ENCODE assay signal across 15 cellular contexts in genomic region chr7:97187067-97187466, GRCh38.
A peak's percentile ranks its signal among the peaks of the same experiment; 100 is the strongest.
DNase-seq lines count a peak whose midpoint lies in the region; ATAC-seq and TF ChIP-seq lines count a peak whose summit lies in the region.
"Had no signal": no experiment of that assay in that cellular context is flagged by ENCODE, and none has a peak within 500 bp of the region (broad histone marks: within the 10 kb centered on the region; RNA-seq: fewer than 3 reads in every experiment).

No MANE protein-coding gene starts in this region.

- no peak for TF ChIP-seq POLR2A in gastrocnemius medialis (IDR thresholded peaks at IDR 0.05)

- TF ChIP-seq CTCF in AG04449 (IDR thresholded peaks at IDR 0.05; ENCODE audit: insufficient read depth, low read length, missing control alignments) (no peak), fibroblast of pulmonary artery (IDR thresholded peaks at IDR 0.05; ENCODE audit: low read length, missing control alignments) (no peak), gastrocnemius medialis (IDR thresholded peaks at IDR 0.05 in 4 of 5, conservative IDR thresholded peaks at IDR 0.05 in 1 of 5) (no peak)

- no peaks in the 10 kb centered on the region for H3F3A ChIP-seq in GM23248 (ENCODE audit: insufficient read depth)

- H3K27ac ChIP-seq in GM23248 (no peak overlapping the region), gastrocnemius medialis (no peak overlapping the region)
- H3K27ac ChIP-seq: BLaER1 treated with 17β-estradiol and CSF1 and Interleukin-3, amounts not matched to agents 10 nM and 100 nM; psoas muscle had no signal

- H3K27me3 ChIP-seq in GM23248 (replicated peaks; ENCODE audit: insufficient read depth) (no peaks in the 10 kb centered on the region), gastrocnemius medialis (no peaks in the 10 kb centered on the region)
- H3K27me3 ChIP-seq: BLaER1 treated with 17β-estradiol and CSF1 and Interleukin-3, amounts not matched to agents 10 nM and 100 nM had no signal

- 0 to 5% methylated on average over 1 of the region's 1 CpG for WGBS in GM23248 (ENCODE audit: low coverage in 1 of 2, low lambda C conversion rate in 2 of 2, missing lambda C conversion rate in 2 of 2), 2 experiments

- no peaks in the 10 kb centered on the region for H3K4me1 ChIP-seq in GM23248 (ENCODE audit: insufficient read depth)
- no peaks in the 10 kb centered on the region for H3K4me1 ChIP-seq in gastrocnemius medialis
- H3K4me1 ChIP-seq: psoas muscle had no signal

- no peak overlapping the region for H2AFZ ChIP-seq in GM23248

- H3K4me2 ChIP-seq in GM23248 (ENCODE audit: unreplicated experiment) = no peak overlapping the region
- H3K4me2 ChIP-seq: BLaER1 treated with 17β-estradiol and CSF1 and Interleukin-3, amounts not matched to agents 10 nM and 100 nM had no signal

- CTCF ChIA-PET in AG04449 (lab: Yijun Ruan, JAX) = no interaction called here

- no peaks in the 10 kb centered on the region for H3K79me2 ChIP-seq in GM23248 (ENCODE audit: insufficient read depth)

- H3K9me3 ChIP-seq in GM23248 (ENCODE audit: low read depth) = no peaks in the 10 kb centered on the region
- no peaks in the 10 kb centered on the region for H3K9me3 ChIP-seq in gastrocnemius medialis
- H3K9me3 ChIP-seq: BLaER1 treated with 17β-estradiol and CSF1 and Interleukin-3, amounts not matched to agents 10 nM and 100 nM; psoas muscle had no signal

- ATAC-seq in gastrocnemius medialis = no peak
- ATAC-seq in HG03439 (IDR thresholded peaks at IDR 0.05; ENCODE audit: unreplicated experiment) = no peak
- no peak for ATAC-seq in HG02973 (IDR thresholded peaks at IDR 0.05; ENCODE audit: unreplicated experiment)

- intact Hi-C loops in gastrocnemius medialis (cut with DNase I; ENCODE audit: low total_unique reads) = no loop called here

- in situ Hi-C loops in GM23248 (cut with MboI) (no loop called here), gastrocnemius medialis (cut with MboI; ENCODE audit: low sequenced_read_pairs in 4 of 4) (loop anchor here in 1 of 4 donors (10.0 kb wide), 1 partner anchor 82 kb away; no protein-coding TSS in a partner anchor)

- H3K9me2 ChIP-seq in GM23248 (ENCODE audit: insufficient read depth) = no peaks in the 10 kb centered on the region

- no peaks in the 10 kb centered on the region for H3K36me3 ChIP-seq in GM23248 (ENCODE audit: low read depth)
- H3K36me3 ChIP-seq in gastrocnemius medialis = no peaks in the 10 kb centered on the region

- no peak overlapping the region for H3K9ac ChIP-seq in GM23248
- H3K9ac ChIP-seq: BLaER1 treated with 17β-estradiol and CSF1 and Interleukin-3, amounts not matched to agents 10 nM and 100 nM had no signal

- no peak overlapping the region for H3K4me3 ChIP-seq in AG04449 (ENCODE audit: low read depth, low read length)
- no peak overlapping the region for H3K4me3 ChIP-seq in GM23248
- no peak overlapping the region for H3K4me3 ChIP-seq in fibroblast of pulmonary artery (replicated peaks; ENCODE audit: low read depth, low read length)
- no peak overlapping the region for H3K4me3 ChIP-seq in gastrocnemius medialis
- H3K4me3 ChIP-seq: BLaER1 treated with 17β-estradiol and CSF1 and Interleukin-3, amounts not matched to agents 10 nM and 100 nM; psoas muscle had no signal

- POLR2A ChIA-PET in AG04449 (lab: Yijun Ruan, JAX) = no interaction called here

- no peaks in the 10 kb centered on the region for H4K20me1 ChIP-seq in GM23248 (ENCODE audit: insufficient read depth)
- H4K20me1 ChIP-seq: BLaER1 treated with 17β-estradiol and CSF1 and Interleukin-3, amounts not matched to agents 10 nM and 100 nM had no signal

- DNase-seq in AG04449 (ENCODE audit: low read depth, low spot score) (peak; percentile 3), GM23248 (peak; percentile 61), RPMI7951 (ENCODE audit: low read depth) (peak; percentile 73), fibroblast of pulmonary artery (ENCODE audit: low read depth) (peak; percentile 32), gastrocnemius medialis (no peak), nucleus accumbens (lab: John Stamatoyannopoulos, UW) (no peak)
- DNase-seq: activated CD4-positive, CD25-positive, alpha-beta regulatory T cell; activated T-cell treated with anti-CD3 and anti-CD28 coated beads, Interleukin-2, amount 50 U/mL, for 1 hour; midbrain; psoas muscle; stimulated activated CD4-positive, alpha-beta T cell treated with anti-CD3 and anti-CD28 coated beads, Interleukin-4, amount 100 ng/mL, for 24 hours; stimulated activated naive CD4-positive, alpha-beta T cell treated with Interleukin-2 at 50 U/mL for 16 hours had no signal

Comparison
In these comparisons a context has a peak if more than half of its experiments do, and no peak if none do; other contexts are left out.
1. DNase-seq: peak in AG04449 (single experiment), GM23248 (single experiment), RPMI7951 (single experiment) and fibroblast of pulmonary artery (single experiment); none in gastrocnemius medialis (0 of 2) and nucleus accumbens (0 of 56).